9 cellular contexts compared by ENCODE assay signal in genomic region chr19:12034610-12035009, GRCh38. TPM values are rescaled to one million over a fixed set of nuclear protein-coding genes. Genes with fewer than 3 reads are reported as not detected.
A peak's percentile ranks its signal among the peaks of the same experiment; 100 is the strongest.
DNase-seq lines count a peak whose midpoint lies in the region; ATAC-seq, FAIRE-seq and TF ChIP-seq lines count a peak whose summit lies in the region.
"Had no signal": no experiment of that assay in that cellular context is flagged by ENCODE, and none has a peak within 500 bp of the region (broad histone marks: within the 10 kb centered on the region; RNA-seq: fewer than 3 reads in every experiment).

No MANE protein-coding gene starts in this region.

- peaks cover 7% of the 10 kb centered on the region for H3K79me2 ChIP-seq in HepG2 (ENCODE audit: insufficient read depth, low read length)

- peak overlapping the region; percentile 97 for H3K4me2 ChIP-seq in HepG2 (ENCODE audit: low read depth, low read length)

- no peaks in the 10 kb centered on the region for H3K27me3 Mint-ChIP-seq in activated CD8-positive, alpha-beta memory T cell treated with anti-CD3 and anti-CD28 coated beads, Interleukin-2, amount 10 ng/mL, durations not matched to agents 7 days and 5 days
- peaks cover 6% of the 10 kb centered on the region for H3K27me3 Mint-ChIP-seq in endothelial cell (ENCODE audit: unreplicated experiment)

- H3K36me3 Mint-ChIP-seq in activated CD8-positive, alpha-beta memory T cell treated with anti-CD3 and anti-CD28 coated beads, Interleukin-2, amount 10 ng/mL, durations not matched to agents 7 days and 5 days, result peaks cover 17% of the 10 kb centered on the region
- H3K36me3 Mint-ChIP-seq in endothelial cell (ENCODE audit: low read depth, unreplicated experiment), result peaks cover 26% of the 10 kb centered on the region

- no peaks in the 10 kb centered on the region for H3K36me3 ChIP-seq in HepG2 (replicated peaks in 1 of 2; ENCODE audit: control insufficient read depth in 1 of 2, insufficient read depth in 2 of 2, low read length in 2 of 2)
- peaks cover 2% of the 10 kb centered on the region for H3K36me3 ChIP-seq in thymus (ENCODE audit: control insufficient read depth, insufficient read depth)

- H3K4me3 Mint-ChIP-seq in activated CD8-positive, alpha-beta memory T cell treated with anti-CD3 and anti-CD28 coated beads, Interleukin-2, amount 10 ng/mL, durations not matched to agents 7 days and 5 days, result peak overlapping the region; percentile 0
- no peak overlapping the region for H3K4me3 Mint-ChIP-seq in endothelial cell (ENCODE audit: unreplicated experiment)

- intact Hi-C loops in HepG2 (cut with micrococcal nuclease; ENCODE audit: unreplicated experiment), result no loop called here

- no peak overlapping the region for H3K27ac Mint-ChIP-seq in activated CD8-positive, alpha-beta memory T cell treated with anti-CD3 and anti-CD28 coated beads, Interleukin-2, amount 10 ng/mL, durations not matched to agents 7 days and 5 days
- no peak overlapping the region for H3K27ac Mint-ChIP-seq in endothelial cell (ENCODE audit: unreplicated experiment)

- FAIRE-seq in HepG2 (lab: Jason Lieb, UNC), result no peak

- TF ChIP-seq EP300 in HepG2 (IDR thresholded peaks at IDR 0.05; ENCODE audit: low read depth in 2 of 2, low read length in 2 of 2), result no peak
- TF ChIP-seq EP300 in HepG2 (CRISPR knock-in tag; IDR thresholded peaks at IDR 0.05; ENCODE audit: borderline replicate concordance), result no peak

- no peak for DNase-seq in activated CD8-positive, alpha-beta memory T cell treated with anti-CD3 and anti-CD28 coated beads, Interleukin-2, amount 10 ng/mL, durations not matched to agents 7 days and 5 days
- no peak for DNase-seq in activated CD8-positive, alpha-beta memory T cell treated with anti-CD3 and anti-CD28 coated beads for 24 hours
- DNase-seq in astrocyte of the hippocampus (ENCODE audit: low read depth, low spot score), result peak; percentile 21
- no peak for DNase-seq in HepG2 (ENCODE audit: low spot score)
- DNase-seq in NOMO-1 (lab: John Stamatoyannopoulos, UW; ENCODE audit: unreplicated experiment in 2 of 2), result no peak
- DNase-seq in endothelial cell (ENCODE audit: low spot score), result no peak
- DNase-seq: DMS 273 treated with DMSO at 0.1 percent for 48 hours had no signal

- TF ChIP-seq CTCF in HepG2 (CRISPR knock-in tag; IDR thresholded peaks at IDR 0.05) (no peak), endothelial cell (IDR thresholded peaks at IDR 0.05; ENCODE audit: unreplicated experiment) (no peak)

- WGBS in HepG2 (ENCODE audit: low lambda C conversion rate), result 23% methylated on average over 7 of the region's 7 CpGs
- 73% methylated on average over 7 of the region's 7 CpGs for WGBS in thymus

- H3K9ac ChIP-seq in HepG2 (ENCODE audit: insufficient read depth, low read depth, low read length), result peak overlapping the region; percentile 94

- no TSS peak for BruUV-seq in HepG2 (replicated peaks; lab: Mats Ljungman, UMichigan)

- POLR2A ChIA-PET in HepG2 (lab: Yijun Ruan, JAX), result interaction anchor here (0.5 to 3.1 kb wide), 7 partner anchors 14 to 299 kb away, joined by 3 to 47 read pairs (median 5); partner anchors contain the start of genes ZNF563, ZNF69 and ZNF878

- ATAC-seq in activated CD8-positive, alpha-beta memory T cell treated with anti-CD3 and anti-CD28 coated beads, Interleukin-2, amount 10 ng/mL, durations not matched to agents 7 days and 5 days, result no peak
- ATAC-seq in HepG2 (no peak), HG03175 (IDR thresholded peaks at IDR 0.05; ENCODE audit: unreplicated experiment) (no peak)

- no peak for TF ChIP-seq POLR2A in HepG2 (IDR thresholded peaks at IDR 0.05; ENCODE audit: insufficient read depth in 1 of 2, low read depth in 2 of 2, low read length in 2 of 2)

- TF ChIP-seq RAD21 in HepG2 (CRISPR knock-in tag; IDR thresholded peaks at IDR 0.05), result no peak

- CTCF ChIA-PET in activated CD8-positive, alpha-beta memory T cell treated with anti-CD3 and anti-CD28 coated beads, Interleukin-2, amount 10 ng/mL, durations not matched to agents 7 days and 5 days (lab: Charles Lee), result interaction anchor here (0.9 to 3.8 kb wide), 4 partner anchors 22 to 110 kb away, joined by 3 to 11 read pairs (median 4); no protein-coding TSS in a partner anchor
- CTCF ChIA-PET in HepG2 (lab: Yijun Ruan, JAX; ENCODE audit: low intra/inter-chr PET ratio, low total read pairs), result no interaction called here

- H3K4me1 ChIP-seq in HepG2 (ENCODE audit: insufficient read depth, low read length), result peaks cover 10% of the 10 kb centered on the region
- peaks cover 10% of the 10 kb centered on the region for H3K4me1 ChIP-seq in thymus (ENCODE audit: control insufficient read depth, insufficient read depth, low read length)

- no peaks in the 10 kb centered on the region for H4K20me1 ChIP-seq in HepG2 (ENCODE audit: insufficient read depth, low read length)

- in situ Hi-C loops in HepG2 (cut with HindIII; ENCODE audit: extremely low pct_ligation_motif_present, low pct_unique_long_range_greater_than_20kb), result no loop called here

- no peaks in the 10 kb centered on the region; a peak in 1 of 5 replicates for H3K27me3 ChIP-seq in HepG2 (ENCODE audit: control insufficient read depth in 1 of 2, insufficient read depth in 2 of 2, low read length in 2 of 2)
- no peaks in the 10 kb centered on the region for H3K27me3 ChIP-seq in thymus (ENCODE audit: control insufficient read depth, insufficient read depth)

- H3K9me3 ChIP-seq in HepG2 (ENCODE audit: low read length) (no peaks in the 10 kb centered on the region), thymus (ENCODE audit: control insufficient read depth) (no peaks in the 10 kb centered on the region)

- H3K4me3 ChIP-seq in HepG2 (replicated peaks in 1 of 3; ENCODE audit: insufficient read depth in 1 of 3, low read depth in 2 of 3, low read length in 3 of 3), result peak overlapping the region; percentile 86 to 94 (median 89)
- H3K4me3 ChIP-seq in thymus (ENCODE audit: low read length), result peak overlapping the region; percentile 54

- no peak overlapping the region for H2AFZ ChIP-seq in HepG2 (ENCODE audit: low read length)

- H3K9me3 Mint-ChIP-seq in activated CD8-positive, alpha-beta memory T cell treated with anti-CD3 and anti-CD28 coated beads, Interleukin-2, amount 10 ng/mL, durations not matched to agents 7 days and 5 days (ENCODE audit: low read depth), result peaks cover 23% of the 10 kb centered on the region
- H3K9me3 Mint-ChIP-seq in endothelial cell (ENCODE audit: unreplicated experiment), result peaks cover 38% of the 10 kb centered on the region

- no peak overlapping the region for H3K27ac ChIP-seq in HepG2 (ENCODE audit: extremely low read length, insufficient read depth, low read length)
- no peak overlapping the region for H3K27ac ChIP-seq in thymus (ENCODE audit: low read depth)

- H3K4me1 Mint-ChIP-seq in activated CD8-positive, alpha-beta memory T cell treated with anti-CD3 and anti-CD28 coated beads, Interleukin-2, amount 10 ng/mL, durations not matched to agents 7 days and 5 days, result peaks cover 4% of the 10 kb centered on the region
- H3K4me1 Mint-ChIP-seq in endothelial cell (ENCODE audit: unreplicated experiment), result no peaks in the 10 kb centered on the region

RNA-seq across cellular contexts. Expression of gene ZNF433, which starts 0.9 kb away (rescaled TPM):
- under 1 TPM; 0.20 to 0.82 TPM for total RNA-seq in activated CD8-positive, alpha-beta memory T cell treated with anti-CD3 and anti-CD28 coated beads, Interleukin-2, amount 10 ng/mL, durations not matched to agents 7 days and 5 days
- total RNA-seq in HepG2 (2016; rRNA removed; fragmentation: Illumina TruSeq; extraction: Trizol), result 4.9 and 5.8 TPM in 2 replicates
- total RNA-seq in HepG2 (2016; cell fraction: cytosol; rRNA removed; fragmentation: Illumina TruSeq; extraction: Trizol; ENCODE audit: low read depth), result 0.44 and 1.4 TPM in 2 replicates
- total RNA-seq in HepG2 (2016; cell fraction: insoluble cytoplasmic fraction; rRNA removed; fragmentation: Illumina TruSeq; extraction: Trizol), result 4.8 and 7.4 TPM in 2 replicates
- 1.4 and 2.8 TPM in 2 replicates for total RNA-seq in HepG2 (2016; cell fraction: membrane; rRNA removed; fragmentation: Illumina TruSeq; extraction: Trizol)
- 5.2 and 5.6 TPM in 2 replicates for total RNA-seq in HepG2 (2016; cell fraction: nucleus; rRNA removed; fragmentation: Illumina TruSeq; extraction: Trizol)
- 1.4 and 1.8 TPM in 2 replicates for polyA plus RNA-seq in HepG2 (2011; rRNA removed)
- polyA plus RNA-seq in HepG2 (2011; cell fraction: cytosol; rRNA removed), result 0.82 and 1.2 TPM in 2 replicates
- polyA plus RNA-seq in HepG2 (2011; cell fraction: nucleus; rRNA removed), result 1.5 and 1.9 TPM in 2 replicates
- polyA plus RNA-seq in HepG2 (2012), result 2.0 and 2.4 TPM in 2 replicates
- 0.45 and 0.66 TPM in 2 replicates for polyA plus RNA-seq in HepG2 (2016; cell fraction: cytosol; fragmentation: Illumina TruSeq; extraction: Trizol; ENCODE audit: low read depth)
- polyA plus RNA-seq in HepG2 (2016; cell fraction: insoluble cytoplasmic fraction; fragmentation: Illumina TruSeq; extraction: Trizol; ENCODE audit: low read depth), result 4.0 and 5.4 TPM in 2 replicates
- 0.43 and 0.81 TPM in 2 replicates for polyA plus RNA-seq in HepG2 (2016; cell fraction: membrane; fragmentation: Illumina TruSeq; extraction: Trizol; ENCODE audit: low read depth)
- 13.0 and 14.6 TPM in 2 replicates for polyA plus RNA-seq in HepG2 (2016; cell fraction: nucleus; fragmentation: Illumina TruSeq; extraction: Trizol; ENCODE audit: insufficient read depth, low read depth)
- polyA minus RNA-seq in HepG2 (2011; rRNA and poly(A)+ RNA removed; ENCODE audit: low replicate concordance), result 1.7 TPM in 1 of 2 replicates, not detected in the other
- polyA minus RNA-seq in HepG2 (2011; cell fraction: cytosol; rRNA and poly(A)+ RNA removed), result 1.2 and 2.0 TPM in 2 replicates
- polyA minus RNA-seq in HepG2 (2011; cell fraction: nucleus; rRNA and poly(A)+ RNA removed), result 5.8 and 7.9 TPM in 2 replicates
- 6.3 TPM for polyA plus RNA-seq in thymus
- total RNA-seq in endothelial cell (ENCODE audit: unreplicated experiment), result 0.21 TPM

RNA-seq across cellular contexts. Expression of gene ZNF878, which starts 18.2 kb away (rescaled TPM):
- under 1 TPM; 0.67 to 0.94 TPM for total RNA-seq in activated CD8-positive, alpha-beta memory T cell treated with anti-CD3 and anti-CD28 coated beads, Interleukin-2, amount 10 ng/mL, durations not matched to agents 7 days and 5 days
- 5.2 and 6.4 TPM in 2 replicates for total RNA-seq in HepG2 (2016; rRNA removed; fragmentation: Illumina TruSeq; extraction: Trizol)
- 1.3 and 1.9 TPM in 2 replicates for total RNA-seq in HepG2 (2016; cell fraction: cytosol; rRNA removed; fragmentation: Illumina TruSeq; extraction: Trizol; ENCODE audit: low read depth)
- total RNA-seq in HepG2 (2016; cell fraction: insoluble cytoplasmic fraction; rRNA removed; fragmentation: Illumina TruSeq; extraction: Trizol), result 5.5 and 5.8 TPM in 2 replicates
- 2.1 and 3.0 TPM in 2 replicates for total RNA-seq in HepG2 (2016; cell fraction: membrane; rRNA removed; fragmentation: Illumina TruSeq; extraction: Trizol)
- 6.1 and 6.9 TPM in 2 replicates for total RNA-seq in HepG2 (2016; cell fraction: nucleus; rRNA removed; fragmentation: Illumina TruSeq; extraction: Trizol)
- polyA plus RNA-seq in HepG2 (2011; rRNA removed), result 0.46 and 0.52 TPM in 2 replicates
- polyA plus RNA-seq in HepG2 (2011; cell fraction: cytosol; rRNA removed), result 0.10 and 0.13 TPM in 2 replicates
- 0.59 and 0.92 TPM in 2 replicates for polyA plus RNA-seq in HepG2 (2011; cell fraction: nucleus; rRNA removed)
- 0.59 and 0.67 TPM in 2 replicates for polyA plus RNA-seq in HepG2 (2012)
- 0.17 and 0.23 TPM in 2 replicates for polyA plus RNA-seq in HepG2 (2016; cell fraction: cytosol; fragmentation: Illumina TruSeq; extraction: Trizol; ENCODE audit: low read depth)
- 2.0 and 2.3 TPM in 2 replicates for polyA plus RNA-seq in HepG2 (2016; cell fraction: insoluble cytoplasmic fraction; fragmentation: Illumina TruSeq; extraction: Trizol; ENCODE audit: low read depth)
- polyA plus RNA-seq in HepG2 (2016; cell fraction: membrane; fragmentation: Illumina TruSeq; extraction: Trizol; ENCODE audit: low read depth), result 0.21 and 0.30 TPM in 2 replicates
- polyA plus RNA-seq in HepG2 (2016; cell fraction: nucleus; fragmentation: Illumina TruSeq; extraction: Trizol; ENCODE audit: insufficient read depth, low read depth), result 2.1 and 2.6 TPM in 2 replicates
- polyA minus RNA-seq in HepG2 (2011; rRNA and poly(A)+ RNA removed; ENCODE audit: low replicate concordance), result 0.64 TPM in 1 of 2 replicates, not detected in the other
- polyA minus RNA-seq in HepG2 (2011; cell fraction: cytosol; rRNA and poly(A)+ RNA removed), result 0.62 and 0.79 TPM in 2 replicates
- 6.6 and 6.7 TPM in 2 replicates for polyA minus RNA-seq in HepG2 (2011; cell fraction: nucleus; rRNA and poly(A)+ RNA removed)
- 0.23 TPM for polyA plus RNA-seq in thymus
- not detected for total RNA-seq in endothelial cell (ENCODE audit: unreplicated experiment)

RNA-seq across cellular contexts. Expression of gene ZNF844, which starts 29.9 kb away (rescaled TPM):
- 1 to 10 TPM; 1.3 to 1.5 TPM for total RNA-seq in activated CD8-positive, alpha-beta memory T cell treated with anti-CD3 and anti-CD28 coated beads, Interleukin-2, amount 10 ng/mL, durations not matched to agents 7 days and 5 days
- total RNA-seq in HepG2 (2016; rRNA removed; fragmentation: Illumina TruSeq; extraction: Trizol), result 3.2 and 6.0 TPM in 2 replicates
- total RNA-seq in HepG2 (2016; cell fraction: cytosol; rRNA removed; fragmentation: Illumina TruSeq; extraction: Trizol; ENCODE audit: low read depth), result 0.40 and 0.44 TPM in 2 replicates
- 3.6 and 4.1 TPM in 2 replicates for total RNA-seq in HepG2 (2016; cell fraction: insoluble cytoplasmic fraction; rRNA removed; fragmentation: Illumina TruSeq; extraction: Trizol)
- total RNA-seq in HepG2 (2016; cell fraction: membrane; rRNA removed; fragmentation: Illumina TruSeq; extraction: Trizol), result 1.1 and 1.6 TPM in 2 replicates
- total RNA-seq in HepG2 (2016; cell fraction: nucleus; rRNA removed; fragmentation: Illumina TruSeq; extraction: Trizol), result 3.7 and 4.7 TPM in 2 replicates
- 0.90 and 1.0 TPM in 2 replicates for polyA plus RNA-seq in HepG2 (2011; rRNA removed)
- polyA plus RNA-seq in HepG2 (2011; cell fraction: cytosol; rRNA removed), result 0.48 and 0.69 TPM in 2 replicates
- 0.95 and 1.3 TPM in 2 replicates for polyA plus RNA-seq in HepG2 (2011; cell fraction: nucleus; rRNA removed)
- 0.86 and 0.88 TPM in 2 replicates for polyA plus RNA-seq in HepG2 (2012)
- 0.11 and 0.16 TPM in 2 replicates for polyA plus RNA-seq in HepG2 (2016; cell fraction: cytosol; fragmentation: Illumina TruSeq; extraction: Trizol; ENCODE audit: low read depth)
- polyA plus RNA-seq in HepG2 (2016; cell fraction: insoluble cytoplasmic fraction; fragmentation: Illumina TruSeq; extraction: Trizol; ENCODE audit: low read depth), result 1.7 and 1.9 TPM in 2 replicates
- polyA plus RNA-seq in HepG2 (2016; cell fraction: membrane; fragmentation: Illumina TruSeq; extraction: Trizol; ENCODE audit: low read depth), result 0.32 and 0.49 TPM in 2 replicates
- 3.0 and 3.1 TPM in 2 replicates for polyA plus RNA-seq in HepG2 (2016; cell fraction: nucleus; fragmentation: Illumina TruSeq; extraction: Trizol; ENCODE audit: insufficient read depth, low read depth)
- 0.02 and 2.0 TPM in 2 replicates for polyA minus RNA-seq in HepG2 (2011; rRNA and poly(A)+ RNA removed; ENCODE audit: low replicate concordance)
- 1.2 TPM in 2 replicates for polyA minus RNA-seq in HepG2 (2011; cell fraction: cytosol; rRNA and poly(A)+ RNA removed)
- polyA minus RNA-seq in HepG2 (2011; cell fraction: nucleus; rRNA and poly(A)+ RNA removed), result 5.0 and 6.2 TPM in 2 replicates
- 7.0 TPM for polyA plus RNA-seq in thymus
- total RNA-seq in endothelial cell (ENCODE audit: unreplicated experiment), result 0.15 TPM
